In genomic region chr4:74627516-74627915, GRCh38 we compare ENCODE assay signal across 1 cellular context.
TF ChIP-seq lines count a peak whose summit lies in the region.

No MANE protein-coding gene starts in this region.

TF ChIP-seq in HepG2, 621 proteins besides CTCF, POLR2A, EP300 and RAD21 (continued from another document and continues in another):
- no peak for TF ChIP-seq GPBP1L1 (CRISPR knock-in tag; IDR thresholded peaks at IDR 0.05)
- TF ChIP-seq BCLAF1 (IDR thresholded peaks at IDR 0.05): no peak
- no peak for TF ChIP-seq HNRNPH1 (optimal IDR thresholded peaks at IDR 0.05; ENCODE audit: low read depth, low read length)
- no peak for TF ChIP-seq ZBTB4 (CRISPR knock-in tag; IDR thresholded peaks at IDR 0.05; ENCODE audit: borderline replicate concordance)
- TF ChIP-seq BHLHE40 (IDR thresholded peaks at IDR 0.05; ENCODE audit: low read length): no peak
- TF ChIP-seq ZC3H4 (CRISPR knock-in tag; IDR thresholded peaks at IDR 0.05; ENCODE audit: borderline replicate concordance): no peak
- no peak for TF ChIP-seq CEBPZ (IDR thresholded peaks at IDR 0.05; ENCODE audit: low read length)
- 0 out of 2 replicates have a peak, but pooled peaks have one; percentile 34 for TF ChIP-seq HNF1A (IDR thresholded peaks at IDR 0.05; ENCODE audit: low read depth)
- TF ChIP-seq HNF1A (CRISPR knock-in tag; IDR thresholded peaks at IDR 0.05; ENCODE audit: borderline replicate concordance): no peak
- no peak for TF ChIP-seq IRF2 (CRISPR knock-in tag; IDR thresholded peaks at IDR 0.05)
- TF ChIP-seq SYNCRIP (IDR thresholded peaks at IDR 0.05; ENCODE audit: insufficient read depth, low read depth, low read length): no peak
- TF ChIP-seq ATF6 (CRISPR knock-in tag; conservative IDR thresholded peaks at IDR 0.05): no peak
- TF ChIP-seq FOSL2 (CRISPR knock-in tag; IDR thresholded peaks at IDR 0.05): peak; percentile 40; the same call in 1 of the 2 replicates
- TF ChIP-seq CEBPG (CRISPR knock-in tag; IDR thresholded peaks at IDR 0.05): peak; percentile 91
- no peak for TF ChIP-seq TFE3 (CRISPR knock-in tag; IDR thresholded peaks at IDR 0.05)
- no peak for TF ChIP-seq ZNF576 (CRISPR knock-in tag; IDR thresholded peaks at IDR 0.05)
- TF ChIP-seq KLF9 (CRISPR knock-in tag; IDR thresholded peaks at IDR 0.05; ENCODE audit: low read depth): no peak
- no peak for TF ChIP-seq ZBTB10 (CRISPR knock-in tag; IDR thresholded peaks at IDR 0.05; ENCODE audit: borderline replicate concordance)
- no peak for TF ChIP-seq NCOA5 (CRISPR knock-in tag; IDR thresholded peaks at IDR 0.05)
- no peak for TF ChIP-seq PBX2 (CRISPR knock-in tag; IDR thresholded peaks at IDR 0.05)
